ENCODE assay signal across 1 cellular context in the genomic region with DNA sequence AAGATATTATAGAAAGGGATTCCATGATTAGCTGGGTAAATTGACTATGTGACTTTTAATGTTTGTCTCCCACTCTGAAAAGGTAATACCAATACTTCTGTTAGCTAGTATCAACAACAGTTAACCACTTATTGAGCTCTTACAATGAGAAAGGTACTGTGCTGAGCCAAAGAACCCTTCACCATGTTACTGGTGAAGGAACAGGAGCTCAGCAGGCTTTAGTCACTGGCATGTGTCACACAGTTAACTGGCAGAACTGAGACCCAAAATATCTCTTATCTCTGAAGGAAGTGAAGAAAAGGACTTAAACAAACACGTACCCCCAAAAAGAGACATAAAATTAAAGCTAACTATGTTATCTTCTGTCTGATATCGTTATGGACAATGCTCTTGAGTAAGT.
TF ChIP-seq lines count a peak whose summit lies in the region.

No MANE protein-coding gene starts in this region.

TF ChIP-seq in K562, 482 proteins besides CTCF, POLR2A, EP300 and RAD21 (continued from another document):
- TF ChIP-seq, protein P1, sequence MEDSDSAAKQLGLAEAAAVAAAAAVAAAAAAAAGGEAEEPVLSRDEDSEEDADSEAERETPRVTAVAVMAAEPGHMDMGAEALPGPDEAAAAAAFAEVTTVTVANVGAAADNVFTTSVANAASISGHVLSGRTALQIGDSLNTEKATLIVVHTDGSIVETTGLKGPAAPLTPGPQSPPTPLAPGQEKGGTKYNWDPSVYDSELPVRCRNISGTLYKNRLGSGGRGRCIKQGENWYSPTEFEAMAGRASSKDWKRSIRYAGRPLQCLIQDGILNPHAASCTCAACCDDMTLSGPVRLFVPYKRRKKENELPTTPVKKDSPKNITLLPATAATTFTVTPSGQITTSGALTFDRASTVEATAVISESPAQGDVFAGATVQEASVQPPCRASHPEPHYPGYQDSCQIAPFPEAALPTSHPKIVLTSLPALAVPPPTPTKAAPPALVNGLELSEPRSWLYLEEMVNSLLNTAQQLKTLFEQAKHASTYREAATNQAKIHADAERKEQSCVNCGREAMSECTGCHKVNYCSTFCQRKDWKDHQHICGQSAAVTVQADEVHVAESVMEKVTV (CRISPR knock-in tag; IDR thresholded peaks at IDR 0.05) = no peak
- TF ChIP-seq, protein P2, sequence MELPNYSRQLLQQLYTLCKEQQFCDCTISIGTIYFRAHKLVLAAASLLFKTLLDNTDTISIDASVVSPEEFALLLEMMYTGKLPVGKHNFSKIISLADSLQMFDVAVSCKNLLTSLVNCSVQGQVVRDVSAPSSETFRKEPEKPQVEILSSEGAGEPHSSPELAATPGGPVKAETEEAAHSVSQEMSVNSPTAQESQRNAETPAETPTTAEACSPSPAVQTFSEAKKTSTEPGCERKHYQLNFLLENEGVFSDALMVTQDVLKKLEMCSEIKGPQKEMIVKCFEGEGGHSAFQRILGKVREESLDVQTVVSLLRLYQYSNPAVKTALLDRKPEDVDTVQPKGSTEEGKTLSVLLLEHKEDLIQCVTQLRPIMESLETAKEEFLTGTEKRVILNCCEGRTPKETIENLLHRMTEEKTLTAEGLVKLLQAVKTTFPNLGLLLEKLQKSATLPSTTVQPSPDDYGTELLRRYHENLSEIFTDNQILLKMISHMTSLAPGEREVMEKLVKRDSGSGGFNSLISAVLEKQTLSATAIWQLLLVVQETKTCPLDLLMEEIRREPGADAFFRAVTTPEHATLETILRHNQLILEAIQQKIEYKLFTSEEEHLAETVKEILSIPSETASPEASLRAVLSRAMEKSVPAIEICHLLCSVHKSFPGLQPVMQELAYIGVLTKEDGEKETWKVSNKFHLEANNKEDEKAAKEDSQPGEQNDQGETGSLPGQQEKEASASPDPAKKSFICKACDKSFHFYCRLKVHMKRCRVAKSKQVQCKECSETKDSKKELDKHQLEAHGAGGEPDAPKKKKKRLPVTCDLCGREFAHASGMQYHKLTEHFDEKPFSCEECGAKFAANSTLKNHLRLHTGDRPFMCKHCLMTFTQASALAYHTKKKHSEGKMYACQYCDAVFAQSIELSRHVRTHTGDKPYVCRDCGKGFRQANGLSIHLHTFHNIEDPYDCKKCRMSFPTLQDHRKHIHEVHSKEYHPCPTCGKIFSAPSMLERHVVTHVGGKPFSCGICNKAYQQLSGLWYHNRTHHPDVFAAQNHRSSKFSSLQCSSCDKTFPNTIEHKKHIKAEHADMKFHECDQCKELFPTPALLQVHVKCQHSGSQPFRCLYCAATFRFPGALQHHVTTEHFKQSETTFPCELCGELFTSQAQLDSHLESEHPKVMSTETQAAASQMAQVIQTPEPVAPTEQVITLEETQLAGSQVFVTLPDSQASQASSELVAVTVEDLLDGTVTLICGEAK (IDR thresholded peaks at IDR 0.05) = no peak
- TF ChIP-seq, protein P2 (CRISPR knock-in tag; IDR thresholded peaks at IDR 0.05) = no peak
